In genomic region chr16:56681939-56682702, GRCh38 we compare ENCODE assay signal across 1 cellular context.
TF ChIP-seq lines count a peak whose summit lies in the region.

MT1X (plus strand) TSS chr16:56682470; CDS start chr16:56682541, 71 bp downstream.

TF ChIP-seq in HCT116, 20 proteins besides CTCF, POLR2A, EP300 and RAD21 (continued from another document):
- TF ChIP-seq, protein P1, sequence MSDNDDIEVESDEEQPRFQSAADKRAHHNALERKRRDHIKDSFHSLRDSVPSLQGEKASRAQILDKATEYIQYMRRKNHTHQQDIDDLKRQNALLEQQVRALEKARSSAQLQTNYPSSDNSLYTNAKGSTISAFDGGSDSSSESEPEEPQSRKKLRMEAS (IDR thresholded peaks at IDR 0.05) = peak; percentile 83
TF ChIP-seq in HCT116: peak in this region for 6.
